Comparison of ENCODE assay signal across 15 cellular contexts in the genomic region with DNA sequence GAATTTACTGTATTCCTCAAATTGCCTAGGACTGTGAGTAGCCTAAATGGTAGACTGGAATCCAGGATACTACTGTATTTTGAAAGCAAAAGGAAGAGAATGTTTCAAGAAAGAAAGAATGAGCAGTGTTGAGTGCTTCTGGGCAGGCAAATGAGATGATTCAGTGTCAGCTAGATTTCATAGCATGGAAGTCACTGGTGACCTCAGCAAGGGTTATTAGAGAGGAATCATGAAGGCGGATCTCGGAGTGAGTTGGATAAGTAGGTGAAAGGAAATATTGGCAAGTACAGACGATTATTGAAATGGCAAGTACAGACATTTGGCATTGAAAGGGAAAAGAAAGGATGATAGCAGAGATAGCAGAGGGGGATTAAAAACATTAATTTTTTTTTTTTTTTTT. TPM values are rescaled to one million over a fixed set of nuclear protein-coding genes. Genes with fewer than 3 reads are reported as not detected.
DNase-seq lines count a peak whose midpoint lies in the region; ATAC-seq, FAIRE-seq and TF ChIP-seq lines count a peak whose summit lies in the region.
"Had no signal": no experiment of that assay in that cellular context is flagged by ENCODE, and none has a peak within 500 bp of the region (broad histone marks: within the 10 kb centered on the region; RNA-seq: fewer than 3 reads in every experiment).

No MANE protein-coding gene starts in this region.

- no peak overlapping the region for H3K18ac ChIP-seq in IMR-90 (ENCODE audit: low read depth, low read length)

- H3K27ac ChIP-seq in IMR-90 (ENCODE audit: insufficient read depth, low read length) = no peak overlapping the region
- no peak overlapping the region for H3K27ac ChIP-seq in uterus
- H3K27ac ChIP-seq: ascending aorta had no signal

- WGBS in IMR-90 (ENCODE audit: extremely low coverage in 2 of 2, insufficient read length in 1 of 2), 2 experiments = 29% methylated on average over 3 of the region's 3 CpGs; no CpG with 5 or more reads in 1 of the 2 experiments

- H3K9me3 ChIP-seq in IMR-90 (ENCODE audit: control insufficient read depth, insufficient read depth, low read length) (no peaks in the 10 kb centered on the region), uterus (no peaks in the 10 kb centered on the region)
- H3K9me3 ChIP-seq: ascending aorta had no signal

- CTCF ChIA-PET in BJ (lab: Yijun Ruan, JAX) = no interaction called here
- CTCF ChIA-PET in IMR-90 (lab: Yijun Ruan, JAX) = interaction anchor here (0.6 to 0.7 kb wide), 2 partner anchors 38 to 176 kb away, joined by 3 to 6 read pairs; no protein-coding TSS in a partner anchor

- TF ChIP-seq RAD21 in IMR-90 (IDR thresholded peaks at IDR 0.05; ENCODE audit: low read length) = no peak

- no peak overlapping the region for H2BK15ac ChIP-seq in IMR-90 (ENCODE audit: low read depth, low read length)

- H3K4ac ChIP-seq in IMR-90 (ENCODE audit: low read depth, low read length) = no peak overlapping the region

- H4K91ac ChIP-seq in IMR-90 (ENCODE audit: insufficient read depth, low read depth, low read length) = no peak overlapping the region

- POLR2A ChIA-PET in BJ (lab: Charles Lee) (no interaction called here), IMR-90 (lab: Charles Lee; ENCODE audit: unreplicated experiment) (no interaction called here)

- peak; percentile 88 for ATAC-seq in IMR-90 (ENCODE audit: low read depth)
- ATAC-seq in stimulated activated naive CD8-positive, alpha-beta T cell treated with anti-CD3 and anti-CD28 coated beads, Interleukin-15, amount 100 ng/mL, for 72 hours = no peak

- peak overlapping the region; percentile 80; the same call in 1 of the 2 replicates for H3K4me2 ChIP-seq in IMR-90 (ENCODE audit: low read depth, low read length)

- H2AK5ac ChIP-seq in IMR-90 (ENCODE audit: low read depth, low read length) = no peak overlapping the region

- no peak overlapping the region for H4K8ac ChIP-seq in IMR-90 (ENCODE audit: low read depth in 2 of 2, low read length in 2 of 2)

- H4K20me1 ChIP-seq in IMR-90 (ENCODE audit: insufficient read depth, low read length) = no peaks in the 10 kb centered on the region

- dilution Hi-C loops in IMR-90 (cut with HindIII; ENCODE audit: low sequenced_read_pairs, unreplicated experiment) = no loop called here

- peaks cover 3% of the 10 kb centered on the region; the same call in 1 of the 2 replicates for H3K9me1 ChIP-seq in IMR-90 (ENCODE audit: insufficient read depth, low read length)

- H2AK9ac ChIP-seq in IMR-90 (replicated peaks; ENCODE audit: low read depth, low read length, poor library complexity) = no peak overlapping the region

- DNase-seq in BJ (ENCODE audit: low read depth) (peak; percentile 18), IMR-90 (peak; percentile 83), bronchial epithelial cell (ENCODE audit: low read depth) (peak; percentile 89), kidney glomerular epithelial cell (lab: John Stamatoyannopoulos, UW) (peak; percentile 43), uterus (no peak), GM13976 (ENCODE audit: low spot score) (no peak), NCI-H524 (lab: John Stamatoyannopoulos, UW) (no peak)
- DNase-seq in stimulated activated naive CD8-positive, alpha-beta T cell treated with anti-CD3 and anti-CD28 coated beads, Interleukin-15, amount 100 ng/mL, for 72 hours = no peak
- DNase-seq: activated CD4-positive, alpha-beta T cell treated with anti-CD3 and anti-CD28 coated beads, Interleukin-2, amount 50 U/mL, for 48 hours; DMS79; glutamatergic neuron; small intestine had no signal

- H3K79me1 ChIP-seq in IMR-90 (ENCODE audit: low read depth in 1 of 2, low read length in 2 of 2) = peaks cover 24 to 44% of the 10 kb centered on the region in 2 experiments

- H3K27me3 ChIP-seq in BJ (ENCODE audit: control insufficient read depth, insufficient read depth, low read length) (no peaks in the 10 kb centered on the region), IMR-90 (ENCODE audit: control insufficient read depth, insufficient read depth, low read length) (no peaks in the 10 kb centered on the region), bronchial epithelial cell (ENCODE audit: control insufficient read depth, insufficient read depth, low read length) (no peaks in the 10 kb centered on the region), uterus (no peaks in the 10 kb centered on the region)
- H3K27me3 ChIP-seq: ascending aorta had no signal

- H3K36me3 ChIP-seq in BJ (ENCODE audit: control insufficient read depth, insufficient read depth, low read length) (no peaks in the 10 kb centered on the region), IMR-90 (ENCODE audit: control insufficient read depth, insufficient read depth, low read length) (no peaks in the 10 kb centered on the region), bronchial epithelial cell (ENCODE audit: control insufficient read depth, insufficient read depth, low read length) (no peaks in the 10 kb centered on the region), uterus (no peaks in the 10 kb centered on the region)
- H3K36me3 ChIP-seq: ascending aorta had no signal

- H2BK120ac ChIP-seq in IMR-90 (ENCODE audit: low read depth, low read length) = no peak overlapping the region

- no peak overlapping the region for H3K23ac ChIP-seq in IMR-90 (ENCODE audit: low read depth, low read length)

- no peak overlapping the region for H2AFZ ChIP-seq in IMR-90 (replicated peaks; ENCODE audit: low read length, poor library complexity)

- intact Hi-C loops in IMR-90 (cut with micrococcal nuclease) = no loop called here
- intact Hi-C loops in uterus (cut with DNase I; ENCODE audit: low total_unique reads) = no loop called here

- peaks cover 34% of the 10 kb centered on the region for H3K4me1 Mint-ChIP-seq in stimulated activated naive CD8-positive, alpha-beta T cell treated with anti-CD3 and anti-CD28 coated beads, Interleukin-15, amount 100 ng/mL, for 72 hours

- H3K14ac ChIP-seq in IMR-90 (replicated peaks; ENCODE audit: low read depth, low read length) = no peak overlapping the region

- no peaks in the 10 kb centered on the region for H3K27me3 Mint-ChIP-seq in stimulated activated naive CD8-positive, alpha-beta T cell treated with anti-CD3 and anti-CD28 coated beads, Interleukin-15, amount 100 ng/mL, for 72 hours

- TF ChIP-seq CTCF in BJ (IDR thresholded peaks at IDR 0.05; ENCODE audit: insufficient read depth, low read depth, low read length) (no peak), IMR-90 (conservative IDR thresholded peaks at IDR 0.05; ENCODE audit: low read depth, low read length) (no peak), bronchial epithelial cell (IDR thresholded peaks at IDR 0.05; ENCODE audit: insufficient read depth, low read length, severe bottlenecking) (no peak), uterus (IDR thresholded peaks at IDR 0.05) (no peak), GM13976 (IDR thresholded peaks at IDR 0.05; ENCODE audit: borderline replicate concordance, control extremely low read depth, extremely low read depth, insufficient read depth, missing control alignments) (no peak)

- H4K5ac ChIP-seq in IMR-90 (ENCODE audit: low read depth, low read length) = no peak overlapping the region

- no peak overlapping the region for H3K56ac ChIP-seq in IMR-90 (ENCODE audit: extremely low read depth, insufficient read depth, low read length)

- H3K4me3 ChIP-seq in BJ (ENCODE audit: low read depth, low read length) (no peak overlapping the region), IMR-90 (ENCODE audit: insufficient read depth, low read depth, low read length) (peak overlapping the region; percentile 1; the same call in 1 of the 2 replicates), bronchial epithelial cell (ENCODE audit: low read depth, low read length) (no peak overlapping the region), uterus (no peak overlapping the region)
- H3K4me3 ChIP-seq: ascending aorta had no signal

- FAIRE-seq in bronchial epithelial cell (lab: Jason Lieb, UNC) = no peak
- FAIRE-seq: small intestine had no signal

- H3K9ac ChIP-seq in IMR-90 (ENCODE audit: low read depth, low read length) = no peak overlapping the region

- in situ Hi-C loops in IMR-90 (cut with MboI; ENCODE audit: low sequenced_read_pairs) = no loop called here
- in situ Hi-C loops in GM13976 (cut with MboI; ENCODE audit: low sequenced_read_pairs, unreplicated experiment) = no loop called here

- peaks cover 11 to 12% of the 10 kb centered on the region in 2 donors for H3K9me3 Mint-ChIP-seq in stimulated activated naive CD8-positive, alpha-beta T cell treated with anti-CD3 and anti-CD28 coated beads, Interleukin-15, amount 100 ng/mL, for 72 hours

- TF ChIP-seq POLR2A in IMR-90 (IDR thresholded peaks at IDR 0.05; ENCODE audit: low read depth, low read length) = no peak
- TF ChIP-seq POLR2A in uterus (IDR thresholded peaks at IDR 0.05) = no peak

- H2BK20ac ChIP-seq in IMR-90 (ENCODE audit: low read depth, low read length) = no peak overlapping the region

- BruUV-seq in IMR-90 (replicated peaks; lab: Mats Ljungman, UMichigan) = no TSS peak

- no peak overlapping the region for H3K4me3 Mint-ChIP-seq in stimulated activated naive CD8-positive, alpha-beta T cell treated with anti-CD3 and anti-CD28 coated beads, Interleukin-15, amount 100 ng/mL, for 72 hours
- H3K4me3 Mint-ChIP-seq: activated T-helper 1 cell treated with anti-CD3 and anti-CD28 coated beads, Interleukin-12 subunit alpha, Interleukin-12 subunit beta, Interleukin-2, Interleukin-4 antibody, amounts not matched to agents 30 ng/mL and 10 ng/mL and 1 ng/mL, durations not matched to agents 14 hours and 24 hours and 36 hours; CD14-positive monocyte had no signal

- H3K27ac Mint-ChIP-seq in stimulated activated naive CD8-positive, alpha-beta T cell treated with anti-CD3 and anti-CD28 coated beads, Interleukin-15, amount 100 ng/mL, for 72 hours = no peak overlapping the region
- H3K27ac Mint-ChIP-seq: activated T-helper 1 cell treated with anti-CD3 and anti-CD28 coated beads, Interleukin-12 subunit alpha, Interleukin-12 subunit beta, Interleukin-2, Interleukin-4 antibody, amounts not matched to agents 30 ng/mL and 10 ng/mL and 1 ng/mL, durations not matched to agents 14 hours and 24 hours and 36 hours had no signal

- H2BK5ac ChIP-seq in IMR-90 (ENCODE audit: low read depth, low read length, poor library complexity, severe bottlenecking) = peak overlapping the region; percentile 63

- H3K4me1 ChIP-seq in IMR-90 (ENCODE audit: control insufficient read depth, insufficient read depth, low read length) (peaks cover 4% of the 10 kb centered on the region; the same call in 1 of the 2 replicates), uterus (no peaks in the 10 kb centered on the region)
- H3K4me1 ChIP-seq: ascending aorta had no signal

TF ChIP-seq in IMR-90, 13 proteins besides CTCF, POLR2A, EP300 and RAD21 (continues in another document):
- TF ChIP-seq RFX5 (IDR thresholded peaks at IDR 0.05; ENCODE audit: low read depth, low read length) (no peak), BHLHE40 (IDR thresholded peaks at IDR 0.05; ENCODE audit: low read depth, low read length) (no peak), MAZ (IDR thresholded peaks at IDR 0.05; ENCODE audit: borderline replicate concordance, low read depth, low read length) (no peak)

RNA-seq across cellular contexts. Expression of gene VRK1, which starts 27.1 kb away (rescaled TPM):
- 3.7 and 6.9 TPM in 2 replicates for polyA plus RNA-seq in BJ (2011; rRNA removed)
- polyA minus RNA-seq in BJ (2011; rRNA and poly(A)+ RNA removed) = 4.1 and 6.1 TPM in 2 replicates
- 19.9 and 41.7 TPM in 2 replicates for total RNA-seq in IMR-90 (2012; rRNA removed)
- polyA plus RNA-seq in IMR-90 (2012; rRNA removed) = 10.9 and 14.2 TPM in 2 replicates
- 1.2 and 1.3 TPM in 2 replicates for polyA plus RNA-seq in IMR-90 (2012; cell fraction: cytosol; rRNA removed)
- 0.91 and 3.7 TPM in 2 replicates for polyA plus RNA-seq in IMR-90 (2012; cell fraction: nucleus; rRNA removed; ENCODE audit: low replicate concordance)
- total RNA-seq in bronchial epithelial cell = 10.8 and 12.6 TPM in 2 replicates
- 10 to 100 TPM; 21.0 to 54.5 (median 37.1) TPM for total RNA-seq in uterus

Comparison
In these comparisons a context has a peak if more than half of its experiments do, and no peak if none do; other contexts are left out.
1. DNase-seq: peak in BJ (single experiment), IMR-90 (single experiment), bronchial epithelial cell (single experiment) and kidney glomerular epithelial cell (single experiment); none in uterus (0 of 2), stimulated activated naive CD8-positive, alpha-beta T cell treated with anti-CD3 and anti-CD28 coated beads, Interleukin-15, amount 100 ng/mL, for 72 hours (0 of 2), GM13976 (single experiment) and NCI-H524 (0 of 2).